In the genomic region with DNA sequence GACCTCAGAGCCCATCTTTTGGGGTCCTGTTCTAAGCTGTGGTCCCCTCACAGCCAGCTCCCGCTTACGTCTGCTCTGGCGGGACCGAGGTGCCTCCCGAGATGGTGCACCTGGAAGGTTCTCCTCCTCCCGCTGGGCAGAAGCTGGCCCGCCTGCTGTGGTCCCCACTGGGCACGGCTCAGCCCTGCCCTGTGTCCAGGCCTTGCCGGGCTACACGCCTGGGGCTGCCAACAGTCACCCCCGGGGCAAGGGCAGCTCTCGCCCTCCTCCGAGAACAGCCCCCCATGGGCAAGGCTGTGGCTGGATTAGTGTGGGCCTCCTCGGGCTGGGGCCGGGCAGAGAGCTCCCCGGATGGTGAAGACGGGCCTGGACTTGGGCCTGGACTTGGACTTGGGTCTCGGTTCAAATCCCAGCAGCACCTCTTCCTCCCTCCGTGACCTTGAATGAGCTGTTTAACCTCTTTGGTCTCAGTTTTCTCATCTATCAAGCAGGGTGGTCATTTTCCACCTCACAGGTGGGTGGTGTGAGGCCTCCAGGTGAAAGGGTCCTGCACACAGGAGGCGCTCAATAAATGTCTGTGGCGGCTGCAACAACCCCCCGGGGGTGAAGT, we compare ENCODE assay signal across 11 cellular contexts. TPM values are rescaled to one million over a fixed set of nuclear protein-coding genes. Genes with fewer than 3 reads are reported as not detected.
A peak's percentile ranks its signal among the peaks of the same experiment; 100 is the strongest.
DNase-seq lines count a peak whose midpoint lies in the region; ATAC-seq and TF ChIP-seq lines count a peak whose summit lies in the region.
"Had no signal": no experiment of that assay in that cellular context is flagged by ENCODE, and none has a peak within 500 bp of the region (broad histone marks: within the 10 kb centered on the region; RNA-seq: fewer than 3 reads in every experiment).

No MANE protein-coding gene starts in this region.

- no peak overlapping the region for H3K4me3 ChIP-seq in CD8-positive, alpha-beta T cell (ENCODE audit: low read depth, low read length)
- H3K4me3 ChIP-seq in H7 (ENCODE audit: insufficient read depth, low read depth, low read length), result no peak overlapping the region

- CTCF ChIA-PET in CD8-positive, alpha-beta T cell (lab: Charles Lee), result no interaction called here

- POLR2A ChIA-PET in CD8-positive, alpha-beta T cell (lab: Charles Lee), result interaction anchor here (1.0 kb wide), 1 partner anchor 878 kb away, joined by 3 read pairs; no protein-coding TSS in a partner anchor

- peaks cover 13% of the 10 kb centered on the region for H3K36me3 Mint-ChIP-seq in CD8-positive, alpha-beta T cell
- H3K36me3 Mint-ChIP-seq in activated T-helper 1 cell treated with anti-CD3 and anti-CD28 coated beads, Interleukin-12 subunit alpha, Interleukin-12 subunit beta, Interleukin-2, Interleukin-4 antibody, amounts not matched to agents 30 ng/mL and 10 ng/mL and 1 ng/mL, durations not matched to agents 14 hours and 24 hours and 36 hours (ENCODE audit: low read depth), result peaks cover 2% of the 10 kb centered on the region
- no peaks in the 10 kb centered on the region for H3K36me3 Mint-ChIP-seq in natural killer cell

- DNase-seq in CD8-positive, alpha-beta T cell, result no peak
- DNase-seq in H7, result peak; percentile 62
- no peak for DNase-seq in activated T-helper 1 cell treated with anti-CD3 and anti-CD28 coated beads, Interleukin-12 subunit alpha, Interleukin-12 subunit beta, Interleukin-2, Interleukin-4 antibody, amounts not matched to agents 30 ng/mL and 10 ng/mL and 1 ng/mL, durations not matched to agents 14 hours and 24 hours and 36 hours (ENCODE audit: low spot score)
- DNase-seq in natural killer cell, result no peak
- no peak for DNase-seq in AG08395 (ENCODE audit: low spot score)
- DNase-seq in left colon, result no peak
- DNase-seq: DMS79 treated with DMSO at 0.1 percent for 48 hours, NCI-H1048 had no signal

- no peaks in the 10 kb centered on the region for H3K36me3 ChIP-seq in CD8-positive, alpha-beta T cell (ENCODE audit: insufficient read depth, low read length)
- H3K36me3 ChIP-seq in H7 (replicated peaks; ENCODE audit: control insufficient read depth, insufficient read depth, low read length), result no peaks in the 10 kb centered on the region

- no peaks in the 10 kb centered on the region for H3K4me1 ChIP-seq in CD8-positive, alpha-beta T cell (ENCODE audit: insufficient read depth, low read length)

- no peaks in the 10 kb centered on the region for H3K9me3 Mint-ChIP-seq in CD8-positive, alpha-beta T cell
- no peaks in the 10 kb centered on the region for H3K9me3 Mint-ChIP-seq in activated T-helper 1 cell treated with anti-CD3 and anti-CD28 coated beads, Interleukin-12 subunit alpha, Interleukin-12 subunit beta, Interleukin-2, Interleukin-4 antibody, amounts not matched to agents 30 ng/mL and 10 ng/mL and 1 ng/mL, durations not matched to agents 14 hours and 24 hours and 36 hours
- H3K9me3 Mint-ChIP-seq in natural killer cell, result peaks cover 0 to 3% of the 10 kb centered on the region in 2 donors
- H3K9me3 Mint-ChIP-seq: activated T-helper 17 cell treated with anti-CD3 and anti-CD28 coated beads, Interleukin-2, amount 50 U/mL, for 72 hours had no signal

- ATAC-seq in CD8-positive, alpha-beta T cell, result no peak
- ATAC-seq in natural killer cell, result peak in 2 of 3 donors; percentile 22 to 23
- no peak for ATAC-seq in left colon
- ATAC-seq in GM21526 (IDR thresholded peaks at IDR 0.05; ENCODE audit: low FRiP score, unreplicated experiment), result no peak
- ATAC-seq: activated T-helper 17 cell treated with anti-CD3 and anti-CD28 coated beads, Interleukin-2, amount 50 U/mL, for 72 hours had no signal

- no peak overlapping the region for H3K4me3 Mint-ChIP-seq in CD8-positive, alpha-beta T cell
- H3K4me3 Mint-ChIP-seq in activated T-helper 1 cell treated with anti-CD3 and anti-CD28 coated beads, Interleukin-12 subunit alpha, Interleukin-12 subunit beta, Interleukin-2, Interleukin-4 antibody, amounts not matched to agents 30 ng/mL and 10 ng/mL and 1 ng/mL, durations not matched to agents 14 hours and 24 hours and 36 hours, result no peak overlapping the region
- peak overlapping the region; percentile 84 for H3K4me3 Mint-ChIP-seq in natural killer cell
- H3K4me3 Mint-ChIP-seq: activated T-helper 17 cell treated with anti-CD3 and anti-CD28 coated beads, Interleukin-2, amount 50 U/mL, for 72 hours had no signal

- intact Hi-C loops in CD8-positive, alpha-beta T cell (cut with DNase I, micrococcal nuclease), result loop anchor here in 1 of 2 experiments (10.0 kb wide), 1 partner anchor 55 kb away; the partner anchor contains the start of gene PICK1
- intact Hi-C loops in activated T-helper 1 cell treated with anti-CD3 and anti-CD28 coated beads, Interleukin-12 subunit alpha, Interleukin-12 subunit beta, Interleukin-2, Interleukin-4 antibody, amounts not matched to agents 30 ng/mL and 10 ng/mL and 1 ng/mL, durations not matched to agents 14 hours and 24 hours and 36 hours (cut with micrococcal nuclease), result no loop called here
- intact Hi-C loops in natural killer cell (cut with micrococcal nuclease) (no loop called here), left colon (cut with DNase I, micrococcal nuclease) (no loop called here)

- no peak for TF ChIP-seq CTCF in CD8-positive, alpha-beta T cell (IDR thresholded peaks at IDR 0.05)
- TF ChIP-seq CTCF in natural killer cell (IDR thresholded peaks at IDR 0.05), result no peak

- peak overlapping the region; percentile 76 for H3K27ac Mint-ChIP-seq in CD8-positive, alpha-beta T cell
- H3K27ac Mint-ChIP-seq in activated T-helper 1 cell treated with anti-CD3 and anti-CD28 coated beads, Interleukin-12 subunit alpha, Interleukin-12 subunit beta, Interleukin-2, Interleukin-4 antibody, amounts not matched to agents 30 ng/mL and 10 ng/mL and 1 ng/mL, durations not matched to agents 14 hours and 24 hours and 36 hours, result peak overlapping the region; percentile 44
- H3K27ac Mint-ChIP-seq in natural killer cell, result peak overlapping the region; percentile 89 to 93
- H3K27ac Mint-ChIP-seq: activated T-helper 17 cell treated with anti-CD3 and anti-CD28 coated beads, Interleukin-2, amount 50 U/mL, for 72 hours had no signal

- no peak overlapping the region for H3K27ac ChIP-seq in CD8-positive, alpha-beta T cell (ENCODE audit: low read depth, low read length)
- H3K27ac ChIP-seq: HL-60 had no signal

- no peaks in the 10 kb centered on the region for H3K9me3 ChIP-seq in CD8-positive, alpha-beta T cell (ENCODE audit: low read length)

- no peaks in the 10 kb centered on the region for H3K27me3 ChIP-seq in CD8-positive, alpha-beta T cell (ENCODE audit: insufficient read depth, low read length)
- no peaks in the 10 kb centered on the region for H3K27me3 ChIP-seq in H7 (ENCODE audit: control insufficient read depth, insufficient read depth, low read length)

- H3K4me1 Mint-ChIP-seq in CD8-positive, alpha-beta T cell (ENCODE audit: low read depth), result peaks cover 8% of the 10 kb centered on the region
- peaks cover 5% of the 10 kb centered on the region for H3K4me1 Mint-ChIP-seq in activated T-helper 1 cell treated with anti-CD3 and anti-CD28 coated beads, Interleukin-12 subunit alpha, Interleukin-12 subunit beta, Interleukin-2, Interleukin-4 antibody, amounts not matched to agents 30 ng/mL and 10 ng/mL and 1 ng/mL, durations not matched to agents 14 hours and 24 hours and 36 hours (ENCODE audit: low read depth)
- peaks cover 25 to 45% of the 10 kb centered on the region in 2 donors for H3K4me1 Mint-ChIP-seq in natural killer cell

- H3K27me3 Mint-ChIP-seq in CD8-positive, alpha-beta T cell (ENCODE audit: low read depth), result no peaks in the 10 kb centered on the region
- H3K27me3 Mint-ChIP-seq in activated T-helper 1 cell treated with anti-CD3 and anti-CD28 coated beads, Interleukin-12 subunit alpha, Interleukin-12 subunit beta, Interleukin-2, Interleukin-4 antibody, amounts not matched to agents 30 ng/mL and 10 ng/mL and 1 ng/mL, durations not matched to agents 14 hours and 24 hours and 36 hours (ENCODE audit: insufficient read depth), result no peaks in the 10 kb centered on the region
- no peaks in the 10 kb centered on the region for H3K27me3 Mint-ChIP-seq in natural killer cell (ENCODE audit: low read depth in 2 of 2)
- H3K27me3 Mint-ChIP-seq: activated T-helper 17 cell treated with anti-CD3 and anti-CD28 coated beads, Interleukin-2, amount 50 U/mL, for 72 hours had no signal

RNA-seq across cellular contexts. Expression of gene BAIAP2L2, which starts 1.0 kb away (rescaled TPM):
- under 1 TPM; 0.60 to 0.61 TPM for total RNA-seq in CD8-positive, alpha-beta T cell
- total RNA-seq in H7 (2014; rRNA removed; shearing (Covaris generic)), result 1.0 and 2.7 TPM in 2 replicates
- total RNA-seq in activated T-helper 1 cell treated with anti-CD3 and anti-CD28 coated beads, Interleukin-12 subunit alpha, Interleukin-12 subunit beta, Interleukin-2, Interleukin-4 antibody, amounts not matched to agents 30 ng/mL and 10 ng/mL and 1 ng/mL, durations not matched to agents 14 hours and 24 hours and 36 hours, result 0.29 and 0.32 TPM in 2 replicates
- 1 to 10 TPM in 2 of 3 donors, under 1 TPM in 1; 0.99 to 1.9 (median 1.2) TPM for total RNA-seq in natural killer cell
- total RNA-seq in left colon, result 10 to 100 TPM; 61.2 to 84.6 TPM

RNA-seq across cellular contexts. Expression of gene SLC16A8, which starts 25.5 kb away (rescaled TPM):
- total RNA-seq in CD8-positive, alpha-beta T cell, result not detected
- not detected in 2 replicates for total RNA-seq in H7 (2014; rRNA removed; shearing (Covaris generic))
- total RNA-seq in activated T-helper 1 cell treated with anti-CD3 and anti-CD28 coated beads, Interleukin-12 subunit alpha, Interleukin-12 subunit beta, Interleukin-2, Interleukin-4 antibody, amounts not matched to agents 30 ng/mL and 10 ng/mL and 1 ng/mL, durations not matched to agents 14 hours and 24 hours and 36 hours, result 0.34 TPM in 1 of 2 replicates, not detected in the other
- total RNA-seq in natural killer cell, result 1 to 10 TPM in 1 of 3 donors, not detected in 2; 1.0 TPM
- not detected for total RNA-seq in left colon
- total RNA-seq: activated T-helper 17 cell treated with anti-CD3 and anti-CD28 coated beads, Interleukin-2, amount 50 U/mL, for 72 hours had no signal

RNA-seq across cellular contexts. Expression of gene PICK1, which starts 52.3 kb away (rescaled TPM):
- total RNA-seq in CD8-positive, alpha-beta T cell, result 10 to 100 TPM; 23.1 to 24.8 TPM
- total RNA-seq in H7 (2014; rRNA removed; shearing (Covaris generic)), result 19.4 and 20.3 TPM in 2 replicates
- 12.0 and 14.8 TPM in 2 replicates for total RNA-seq in activated T-helper 1 cell treated with anti-CD3 and anti-CD28 coated beads, Interleukin-12 subunit alpha, Interleukin-12 subunit beta, Interleukin-2, Interleukin-4 antibody, amounts not matched to agents 30 ng/mL and 10 ng/mL and 1 ng/mL, durations not matched to agents 14 hours and 24 hours and 36 hours
- total RNA-seq in natural killer cell, result 10 to 100 TPM; 28.4 to 30.9 (median 29.9) TPM
- total RNA-seq in left colon, result 10 to 100 TPM; 34.3 to 40.4 TPM

Comparison
In these comparisons a context has a peak if more than half of its experiments do, and no peak if none do; other contexts are left out.
1. ATAC-seq: peak in natural killer cell (2 of 3); none in CD8-positive, alpha-beta T cell (single experiment), left colon (single experiment) and GM21526 (single experiment).
2. RNA of gene BAIAP2L2, which starts 1.0 kb away (total RNA-seq): 61.2 to 84.6 TPM in left colon; 0.99 to 1.9 TPM in natural killer cell, 1.0 to 2.7 TPM in H7, 0.60 to 0.61 TPM in CD8-positive, alpha-beta T cell and 0.29 to 0.32 TPM in activated T-helper 1 cell treated with anti-CD3 and anti-CD28 coated beads, Interleukin-12 subunit alpha, Interleukin-12 subunit beta, Interleukin-2, Interleukin-4 antibody, amounts not matched to agents 30 ng/mL and 10 ng/mL and 1 ng/mL, durations not matched to agents 14 hours and 24 hours and 36 hours; every median in the first group is over 10 times any median in the second.
3. Peak in every context shown above with its lines, with median percentiles within 50 percentile points of each other: H3K27ac Mint-ChIP-seq.